In genomic region chr4:113223001-113223400, GRCh38 we compare ENCODE assay signal across 1 cellular context.
TF ChIP-seq lines count a peak whose summit lies in the region.

No MANE protein-coding gene starts in this region.

TF ChIP-seq in IMR-90, 13 proteins besides CTCF, POLR2A, EP300 and RAD21 (continued from another document):
- TF ChIP-seq USF2 (IDR thresholded peaks at IDR 0.05; ENCODE audit: low read depth, low read length) = no peak
- no peak for TF ChIP-seq BHLHE40 (IDR thresholded peaks at IDR 0.05; ENCODE audit: low read depth, low read length)
